ENCODE assay signal across 8 cellular contexts in the genomic region with DNA sequence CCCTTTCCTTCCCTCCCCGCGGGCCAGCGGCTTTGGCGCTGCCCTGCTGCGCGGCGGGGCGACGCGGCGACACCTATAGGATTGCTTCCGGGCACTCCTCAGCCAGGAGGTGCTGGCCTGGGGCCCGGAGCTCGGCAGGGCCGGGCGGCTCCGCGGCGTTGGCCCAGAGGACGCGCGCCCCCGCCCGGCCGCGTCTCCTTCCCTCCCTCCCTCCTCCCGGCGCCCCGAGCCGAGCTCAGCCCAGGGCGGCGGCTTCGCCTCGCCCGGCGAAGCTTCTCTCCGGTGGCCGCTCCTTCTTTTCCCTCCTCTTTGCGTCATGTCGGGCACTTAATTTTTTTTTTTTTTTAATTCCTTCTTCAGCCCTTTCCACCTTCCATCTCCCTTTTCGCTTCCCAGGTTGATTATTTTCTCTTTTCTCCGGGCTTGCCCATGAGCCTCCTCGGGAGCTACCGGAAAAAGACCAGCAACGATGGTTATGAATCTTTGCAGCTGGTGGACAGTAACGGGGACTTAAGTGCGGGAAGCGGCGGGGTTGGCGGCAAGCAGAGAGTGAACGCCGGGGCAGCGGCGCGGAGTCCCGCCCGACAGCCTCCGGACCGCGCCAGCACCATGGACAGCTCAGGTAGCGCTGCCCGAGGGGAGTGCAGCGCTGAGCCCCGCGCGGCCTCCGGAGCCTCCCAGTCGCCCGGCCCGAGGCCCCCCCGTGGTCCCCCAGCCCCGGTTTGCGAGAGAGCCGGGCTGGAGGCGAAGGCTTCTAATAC. TPM values are rescaled to one million over a fixed set of nuclear protein-coding genes. Genes with fewer than 3 reads are reported as not detected.
DNase-seq lines count a peak whose midpoint lies in the region; ATAC-seq and TF ChIP-seq lines count a peak whose summit lies in the region.

A gene (plus strand): TSS at position 227 of the 761 bp plus-strand sequence. CDS start 203 bp downstream, at position 430.

- H2BK15ac ChIP-seq in mesendoderm (replicated peaks; ENCODE audit: low read depth), result no peak within 1 kb of the TSS

- H3K4ac ChIP-seq in mesendoderm (ENCODE audit: low read depth, low read length), result no peak within 1 kb of the TSS

- CTCF ChIA-PET in Caco-2 (lab: Charles Lee), result interaction anchor here (0.6 to 1.6 kb wide), 5 partner anchors 9 to 1266 kb away, joined by 3 to 6 read pairs (median 4); a partner anchor contains a TSS

- no peaks in the 10 kb centered on the region for H3K27me3 Mint-ChIP-seq in Caco-2 (ENCODE audit: insufficient read depth, unreplicated experiment)

- H3K36me3 Mint-ChIP-seq in Caco-2 (ENCODE audit: insufficient read depth, unreplicated experiment), result no peaks in the 10 kb centered on the region

- no peaks in the 10 kb centered on the region for H3K9me3 ChIP-seq in Caco-2

- WGBS in mesendoderm (ENCODE audit: extremely low coverage, insufficient coverage, low lambda C conversion rate), result no CpG with 5 or more reads among the region's 75 CpGs

- H2BK5ac ChIP-seq in mesendoderm (ENCODE audit: low read length), result no peak within 1 kb of the TSS

- peak; percentile 57 to 85 for DNase-seq in Caco-2
- DNase-seq in NCI-H774 (lab: John Stamatoyannopoulos, UW), result peak; percentile 70
- peak; percentile 0 for DNase-seq in activated T-cell treated with anti-CD3 and anti-CD28 coated beads for 4 hours
- peak; percentile 75 for DNase-seq in epithelial cell of esophagus (ENCODE audit: low read depth)
- peak; percentile 88 for DNase-seq in mesendoderm
- DNase-seq in stimulated activated CD8-positive, alpha-beta memory T cell treated with anti-CD3 and anti-CD28 coated beads, Interleukin-15, amount 100 ng/mL, for 48 hours (ENCODE audit: low read depth in 2 of 2), result peak; percentile 23 to 27

- TF ChIP-seq CTCF in Caco-2 (IDR thresholded peaks at IDR 0.05; ENCODE audit: insufficient read depth in 1 of 2, low read depth in 1 of 2, low read length in 1 of 2, severe bottlenecking in 1 of 2, unreplicated experiment in 1 of 2) (no peak), epithelial cell of esophagus (IDR thresholded peaks at IDR 0.05; ENCODE audit: insufficient read depth, low read depth, low read length, missing control alignments) (no peak)

- H4K5ac ChIP-seq in mesendoderm (ENCODE audit: low read length), result no peak within 1 kb of the TSS

- peaks cover 5% of the 10 kb centered on the region for H3K4me1 Mint-ChIP-seq in Caco-2 (ENCODE audit: low read depth, unreplicated experiment)

- H3K18ac ChIP-seq in mesendoderm (ENCODE audit: low read length), result no peak within 1 kb of the TSS

- no TSS peak for BruUV-seq in Caco-2 (replicated peaks; lab: Mats Ljungman, UMichigan)

- H3K23ac ChIP-seq in mesendoderm (ENCODE audit: low read length), result no peak within 1 kb of the TSS

- H2AK5ac ChIP-seq in mesendoderm (ENCODE audit: low read length), result no peak within 1 kb of the TSS

- no peak within 1 kb of the TSS for H2BK120ac ChIP-seq in mesendoderm (ENCODE audit: low read depth, low read length)

- no peaks in the 10 kb centered on the region for H3K27me3 ChIP-seq in Caco-2 (replicated peaks; ENCODE audit: control insufficient read depth, insufficient read depth, low read length)
- H3K27me3 ChIP-seq in mesendoderm (ENCODE audit: insufficient read depth, low read length, poor library complexity), result peaks cover 3% of the 10 kb centered on the region

- no peak within 1 kb of the TSS for H4K8ac ChIP-seq in mesendoderm (ENCODE audit: low read depth, low read length)

- H3K79me1 ChIP-seq in mesendoderm (ENCODE audit: low read length), result no peaks in the 10 kb centered on the region

- H3K27ac ChIP-seq in mesendoderm (ENCODE audit: low read depth, low read length), result no peak within 1 kb of the TSS

- ATAC-seq in HG03139 (IDR thresholded peaks at IDR 0.05; ENCODE audit: unreplicated experiment) (peak; percentile 60), GM18858 (IDR thresholded peaks at IDR 0.05; ENCODE audit: unreplicated experiment) (no peak)

- H3K4me3 ChIP-seq in Caco-2 (ENCODE audit: low read depth, low read length) (peak within 1 kb of the TSS; percentile 41), epithelial cell of esophagus (ENCODE audit: low read length) (peak within 1 kb of the TSS; percentile 46), mesendoderm (ENCODE audit: low read length) (peak within 1 kb of the TSS; percentile 59)

- H3K4me1 ChIP-seq in Caco-2, result no peaks in the 10 kb centered on the region; the same call in 1 of the 2 replicates
- peaks cover 2% of the 10 kb centered on the region for H3K4me1 ChIP-seq in mesendoderm (ENCODE audit: control insufficient read depth, low read depth, low read length)

- POLR2A ChIA-PET in Caco-2 (lab: Charles Lee), result interaction anchor here (0.9 kb wide), 1 partner anchor 110 kb away, joined by 7 read pairs; no protein-coding TSS in a partner anchor

- H3K36me3 ChIP-seq in Caco-2 (ENCODE audit: control insufficient read depth, insufficient read depth, low read length) (no peaks in the 10 kb centered on the region), mesendoderm (ENCODE audit: control insufficient read depth, insufficient read depth, low read length) (no peaks in the 10 kb centered on the region)

- no peak within 1 kb of the TSS for H3K56ac ChIP-seq in mesendoderm (ENCODE audit: low read length)

- H3K9me3 Mint-ChIP-seq in Caco-2 (ENCODE audit: unreplicated experiment), result no peaks in the 10 kb centered on the region

- peak within 1 kb of the TSS; percentile 46 for H3K9ac ChIP-seq in mesendoderm (ENCODE audit: low read length)

- intact Hi-C loops in Caco-2 (cut with micrococcal nuclease; ENCODE audit: unreplicated experiment), result loop anchor here (2.0 to 5.0 kb wide), 3 partner anchors 42 to 377 kb away; a partner anchor contains a TSS

- peak within 1 kb of the TSS; percentile 71 for H3K4me3 Mint-ChIP-seq in Caco-2 (ENCODE audit: unreplicated experiment)

- H3K27ac Mint-ChIP-seq in Caco-2 (ENCODE audit: unreplicated experiment), result no peak within 1 kb of the TSS

- H3K4me2 ChIP-seq in mesendoderm (ENCODE audit: low read length), result peak within 1 kb of the TSS; percentile 94

- H3K79me2 ChIP-seq in mesendoderm (ENCODE audit: control insufficient read depth, insufficient read depth, low read length), result no peaks in the 10 kb centered on the region

RNA-seq across cellular contexts. Expression of the gene that starts here (rescaled TPM):
- total RNA-seq in Caco-2 (2022), result 4.0 and 6.2 TPM in 2 replicates
- polyA plus RNA-seq in mesendoderm (2013, experiment 1 of 2), result 1.5 TPM
- polyA plus RNA-seq in mesendoderm (2013, experiment 2 of 2), result 1.3 TPM

Comparison
In these comparisons a context has a peak if more than half of its experiments do, and no peak if none do; other contexts are left out.
1. DNase-seq: peak in every context shown above with its lines; median percentile 88 in mesendoderm; 75 in epithelial cell of esophagus; 71 in Caco-2; 70 in NCI-H774; 25 in stimulated activated CD8-positive, alpha-beta memory T cell treated with anti-CD3 and anti-CD28 coated beads, Interleukin-15, amount 100 ng/mL, for 48 hours; 0 in activated T-cell treated with anti-CD3 and anti-CD28 coated beads for 4 hours.